In the genomic region with DNA sequence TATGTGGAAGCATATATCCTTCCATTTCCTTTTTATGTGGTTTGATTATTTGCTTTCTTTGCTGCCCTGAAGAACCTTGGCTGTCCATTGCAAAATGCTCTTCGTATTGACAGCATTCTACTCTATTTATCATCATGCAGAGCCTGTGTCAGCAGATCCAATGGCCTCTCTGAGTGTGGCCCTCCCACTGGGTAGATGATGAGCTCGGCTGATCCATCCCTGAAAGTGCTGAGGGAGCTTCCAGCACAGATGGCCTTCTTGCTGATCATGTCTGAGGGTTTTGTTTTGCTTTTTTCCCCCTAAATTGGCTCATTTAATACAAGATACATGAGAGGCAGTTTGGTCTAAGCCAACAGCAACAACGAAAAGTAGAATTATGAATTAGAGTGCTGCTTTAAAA, we compare ENCODE assay signal across 20 cellular contexts.
DNase-seq lines count a peak whose midpoint lies in the region; ATAC-seq and TF ChIP-seq lines count a peak whose summit lies in the region.
"Had no signal": no experiment of that assay in that cellular context is flagged by ENCODE, and none has a peak within 500 bp of the region (broad histone marks: within the 10 kb centered on the region; RNA-seq: fewer than 3 reads in every experiment).

No MANE protein-coding gene starts in this region.

- H3K9ac ChIP-seq in neural progenitor cell: no peak overlapping the region
- H3K9ac ChIP-seq: BLaER1 treated with 17β-estradiol and CSF1 and Interleukin-3, amounts not matched to agents 10 nM and 100 nM had no signal

- TF ChIP-seq CTCF in neural progenitor cell (IDR thresholded peaks at IDR 0.05): no peak
- TF ChIP-seq CTCF in CD4-positive, alpha-beta T cell (IDR thresholded peaks at IDR 0.05): no peak

- peaks cover 10% of the 10 kb centered on the region for H3F3A ChIP-seq in neural progenitor cell (ENCODE audit: low read depth)

- H3K4me2 ChIP-seq in neural progenitor cell: no peak overlapping the region
- H3K4me2 ChIP-seq: BLaER1 treated with 17β-estradiol and CSF1 and Interleukin-3, amounts not matched to agents 10 nM and 100 nM had no signal

- H3K9me3 Mint-ChIP-seq in neural progenitor cell: no peaks in the 10 kb centered on the region
- H3K9me3 Mint-ChIP-seq in CD4-positive, alpha-beta T cell: no peaks in the 10 kb centered on the region
- H3K9me3 Mint-ChIP-seq: IgD-negative memory B cell had no signal

- H3K36me3 ChIP-seq in neural progenitor cell (no peaks in the 10 kb centered on the region), SJCRH30 (no peaks in the 10 kb centered on the region)
- H3K36me3 ChIP-seq: BLaER1 treated with 17β-estradiol and CSF1 and Interleukin-3, amounts not matched to agents 10 nM and 100 nM had no signal

- no peak overlapping the region for H3K27ac ChIP-seq in neural progenitor cell
- H3K27ac ChIP-seq in SJCRH30: no peak overlapping the region
- H3K27ac ChIP-seq in CD4-positive, alpha-beta T cell (ENCODE audit: low read depth, low read length): no peak overlapping the region
- H3K27ac ChIP-seq: BLaER1 treated with 17β-estradiol and CSF1 and Interleukin-3, amounts not matched to agents 10 nM and 100 nM had no signal

- H3K4me1 ChIP-seq in neural progenitor cell (peaks cover 18% of the 10 kb centered on the region), SJCRH30 (no peaks in the 10 kb centered on the region)
- H3K4me1 ChIP-seq: BLaER1 treated with 17β-estradiol and CSF1 and Interleukin-3, amounts not matched to agents 10 nM and 100 nM had no signal

- no peaks in the 10 kb centered on the region for H3K36me3 Mint-ChIP-seq in neural progenitor cell
- no peaks in the 10 kb centered on the region for H3K36me3 Mint-ChIP-seq in CD4-positive, alpha-beta T cell (ENCODE audit: low read depth)
- H3K36me3 Mint-ChIP-seq: IgD-negative memory B cell had no signal

- no peak overlapping the region for H3K4me3 Mint-ChIP-seq in neural progenitor cell
- no peak overlapping the region for H3K4me3 Mint-ChIP-seq in CD4-positive, alpha-beta T cell
- H3K4me3 Mint-ChIP-seq: IgD-negative memory B cell had no signal

- POLR2A ChIA-PET in CD4-positive, alpha-beta T cell (lab: Charles Lee): no interaction called here

- no peaks in the 10 kb centered on the region for H4K20me1 ChIP-seq in neural progenitor cell (ENCODE audit: low read depth)
- H4K20me1 ChIP-seq: BLaER1 treated with 17β-estradiol and CSF1 and Interleukin-3, amounts not matched to agents 10 nM and 100 nM had no signal

- H3K4me3 ChIP-seq in neural progenitor cell (no peak overlapping the region), SJCRH30 (no peak overlapping the region)
- H3K4me3 ChIP-seq: BLaER1 treated with 17β-estradiol and CSF1 and Interleukin-3, amounts not matched to agents 10 nM and 100 nM; GM12878 had no signal

- no peak overlapping the region for H3K27ac Mint-ChIP-seq in neural progenitor cell
- H3K27ac Mint-ChIP-seq in CD4-positive, alpha-beta T cell: no peak overlapping the region
- H3K27ac Mint-ChIP-seq: IgD-negative memory B cell had no signal

- intact Hi-C loops in CD4-positive, alpha-beta T cell (cut with DNase I, micrococcal nuclease): no loop called here

- ATAC-seq in CD4-positive, alpha-beta T cell (ENCODE audit: poor library complexity): no peak
- ATAC-seq: GM12878 had no signal

- H3K9me3 ChIP-seq in neural progenitor cell (ENCODE audit: low read depth) (no peaks in the 10 kb centered on the region), SJCRH30 (replicated peaks) (no peaks in the 10 kb centered on the region)
- H3K9me3 ChIP-seq in CD4-positive, alpha-beta T cell (ENCODE audit: control insufficient read depth, low read length): no peaks in the 10 kb centered on the region
- H3K9me3 ChIP-seq: BLaER1 treated with 17β-estradiol and CSF1 and Interleukin-3, amounts not matched to agents 10 nM and 100 nM had no signal

- H2AFZ ChIP-seq in neural progenitor cell (replicated peaks): no peak overlapping the region

- peaks cover 23% of the 10 kb centered on the region for H3K4me1 Mint-ChIP-seq in neural progenitor cell
- no peaks in the 10 kb centered on the region for H3K4me1 Mint-ChIP-seq in CD4-positive, alpha-beta T cell (ENCODE audit: low read depth)
- H3K4me1 Mint-ChIP-seq: IgD-negative memory B cell had no signal

- H3K27me3 Mint-ChIP-seq in neural progenitor cell (ENCODE audit: insufficient read depth, low read depth): no peaks in the 10 kb centered on the region
- no peaks in the 10 kb centered on the region for H3K27me3 Mint-ChIP-seq in CD4-positive, alpha-beta T cell
- H3K27me3 Mint-ChIP-seq: IgD-negative memory B cell had no signal

- no peaks in the 10 kb centered on the region for H3K79me2 ChIP-seq in neural progenitor cell (ENCODE audit: low read depth)

- peak; percentile 57 to 78 for DNase-seq in NCI-H524 (lab: John Stamatoyannopoulos, UW)
- DNase-seq in NCI-H524 treated with DMSO at 0.1 percent for 48 hours (lab: John Stamatoyannopoulos, UW): no peak
- peak; percentile 37 for DNase-seq in NCI-H2227 treated with DMSO at 0.1 percent for 48 hours (lab: John Stamatoyannopoulos, UW)
- peak; percentile 95 for DNase-seq in cerebellar cortex (ENCODE audit: low spot score)
- peak; percentile 34 for DNase-seq in neural progenitor cell (ENCODE audit: low spot score)
- DNase-seq in SJCRH30: no peak
- no peak for DNase-seq in CD4-positive, alpha-beta T cell
- DNase-seq in ecto neural progenitor cell (ENCODE audit: low spot score): no peak
- DNase-seq: DND-41; GDM1; HCEC 1CT; Kasumi-1; NCI-H1105; NCI-H2029 treated with DMSO at 0.1 percent for 48 hours; NCI-H226; NK-92 treated with Interleukin-12 subunit alpha and Interleukin-12 subunit beta, amount 100 ng/mL, for 24 hours; SIG-M5 had no signal

- H3K27me3 ChIP-seq in neural progenitor cell (no peaks in the 10 kb centered on the region), SJCRH30 (no peaks in the 10 kb centered on the region)
- no peaks in the 10 kb centered on the region for H3K27me3 ChIP-seq in CD4-positive, alpha-beta T cell (ENCODE audit: control insufficient read depth, insufficient read depth, low read length)
- H3K27me3 ChIP-seq: BLaER1 treated with 17β-estradiol and CSF1 and Interleukin-3, amounts not matched to agents 10 nM and 100 nM had no signal

- CTCF ChIA-PET in CD4-positive, alpha-beta T cell (lab: Charles Lee): no interaction called here

Comparison
In these comparisons a context has a peak if more than half of its experiments do, and no peak if none do; other contexts are left out.
1. DNase-seq: peak in NCI-H524 (2 of 2), NCI-H2227 treated with DMSO at 0.1 percent for 48 hours (single experiment), cerebellar cortex (single experiment) and neural progenitor cell (single experiment); none in NCI-H524 treated with DMSO at 0.1 percent for 48 hours (single experiment), SJCRH30 (0 of 2), CD4-positive, alpha-beta T cell (0 of 10) and ecto neural progenitor cell (single experiment).